13 cellular contexts compared by ENCODE assay signal in the genomic region with DNA sequence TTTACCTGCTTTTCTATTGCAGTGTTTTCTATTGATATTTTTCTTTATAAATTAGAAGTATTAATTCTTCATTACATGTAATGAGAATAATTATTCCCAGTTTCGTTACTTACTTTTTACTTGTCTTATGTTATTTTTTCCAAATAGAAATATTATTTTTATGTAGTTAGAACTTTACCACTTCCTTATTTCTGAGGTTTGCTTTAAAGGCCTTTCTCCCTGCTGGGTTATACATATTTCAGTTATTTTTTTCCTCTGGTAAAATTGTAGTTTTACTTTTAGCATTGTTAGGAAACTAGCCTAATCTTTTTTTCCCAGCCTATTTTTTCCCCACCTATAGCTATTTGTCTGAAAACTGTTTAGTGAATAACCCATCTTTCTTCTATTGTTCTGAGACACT.
"Had no signal": no experiment of that assay in that cellular context is flagged by ENCODE, and none has a peak within 500 bp of the region (broad histone marks: within the 10 kb centered on the region; RNA-seq: fewer than 3 reads in every experiment).

No MANE protein-coding gene starts in this region.

- DNase-seq: activated B cell treated with CpG ODN at 0.5 μM for 24 hours; activated CD4-positive, alpha-beta T cell treated with anti-CD3 and anti-CD28 coated beads, Interleukin-2, amount 10 ng/mL, durations not matched to agents 7 days and 5 days; aorta; naive B cell; psoas muscle; stimulated activated CD4-positive, alpha-beta T cell treated with anti-CD3 and anti-CD28 coated beads, Interleukin-12 subunit alpha, Interleukin-12 subunit beta, amount 100 ng/mL, for 4 hours; stimulated activated naive CD4-positive, alpha-beta T cell treated with Interleukin-2 at 50 U/mL for 16 hours; testis; upper lobe of right lung had no signal

- H3K27me3 Mint-ChIP-seq: activated B cell treated with CpG ODN at 0.5 μM for 24 hours; activated CD4-positive, alpha-beta T cell treated with anti-CD3 and anti-CD28 coated beads, Interleukin-2, amount 10 ng/mL, durations not matched to agents 7 days and 5 days; naive B cell had no signal

- H3K9me3 ChIP-seq: esophagus muscularis mucosa, psoas muscle, testis, upper lobe of right lung had no signal

- H3K4me3 ChIP-seq: esophagus muscularis mucosa, psoas muscle, testis, upper lobe of right lung had no signal

- H3K27me3 ChIP-seq: esophagus muscularis mucosa, testis, upper lobe of right lung had no signal

- H3K4me1 ChIP-seq: testis, upper lobe of right lung had no signal

- H3K27ac Mint-ChIP-seq: activated B cell treated with CpG ODN at 0.5 μM for 24 hours; activated CD4-positive, alpha-beta T cell treated with anti-CD3 and anti-CD28 coated beads, Interleukin-2, amount 10 ng/mL, durations not matched to agents 7 days and 5 days; activated T-helper 2 cell treated with anti-CD3 and anti-CD28 coated beads, Interferon-gamma antibody, Interleukin-2, Interleukin-4, amounts not matched to agents 10 μg/mL and 5 μg/mL and 100 μg/mL, durations not matched to agents 14 hours and 24 hours and 36 hours had no signal

- H3K27ac ChIP-seq: esophagus muscularis mucosa, psoas muscle, testis, upper lobe of right lung had no signal

- H3K4me3 Mint-ChIP-seq: activated B cell treated with CpG ODN at 0.5 μM for 24 hours; activated CD4-positive, alpha-beta T cell treated with anti-CD3 and anti-CD28 coated beads, Interleukin-2, amount 10 ng/mL, durations not matched to agents 7 days and 5 days had no signal

- ATAC-seq: activated naive CD4-positive, alpha-beta T cell treated with anti-CD3 and anti-CD28 coated beads, Interleukin-2, amount 50 U/mL, for 72 hours; psoas muscle; sciatic nerve had no signal

- H3K36me3 ChIP-seq: esophagus muscularis mucosa, upper lobe of right lung had no signal
